ENCODE assay signal across 1 cellular context in the genomic region with DNA sequence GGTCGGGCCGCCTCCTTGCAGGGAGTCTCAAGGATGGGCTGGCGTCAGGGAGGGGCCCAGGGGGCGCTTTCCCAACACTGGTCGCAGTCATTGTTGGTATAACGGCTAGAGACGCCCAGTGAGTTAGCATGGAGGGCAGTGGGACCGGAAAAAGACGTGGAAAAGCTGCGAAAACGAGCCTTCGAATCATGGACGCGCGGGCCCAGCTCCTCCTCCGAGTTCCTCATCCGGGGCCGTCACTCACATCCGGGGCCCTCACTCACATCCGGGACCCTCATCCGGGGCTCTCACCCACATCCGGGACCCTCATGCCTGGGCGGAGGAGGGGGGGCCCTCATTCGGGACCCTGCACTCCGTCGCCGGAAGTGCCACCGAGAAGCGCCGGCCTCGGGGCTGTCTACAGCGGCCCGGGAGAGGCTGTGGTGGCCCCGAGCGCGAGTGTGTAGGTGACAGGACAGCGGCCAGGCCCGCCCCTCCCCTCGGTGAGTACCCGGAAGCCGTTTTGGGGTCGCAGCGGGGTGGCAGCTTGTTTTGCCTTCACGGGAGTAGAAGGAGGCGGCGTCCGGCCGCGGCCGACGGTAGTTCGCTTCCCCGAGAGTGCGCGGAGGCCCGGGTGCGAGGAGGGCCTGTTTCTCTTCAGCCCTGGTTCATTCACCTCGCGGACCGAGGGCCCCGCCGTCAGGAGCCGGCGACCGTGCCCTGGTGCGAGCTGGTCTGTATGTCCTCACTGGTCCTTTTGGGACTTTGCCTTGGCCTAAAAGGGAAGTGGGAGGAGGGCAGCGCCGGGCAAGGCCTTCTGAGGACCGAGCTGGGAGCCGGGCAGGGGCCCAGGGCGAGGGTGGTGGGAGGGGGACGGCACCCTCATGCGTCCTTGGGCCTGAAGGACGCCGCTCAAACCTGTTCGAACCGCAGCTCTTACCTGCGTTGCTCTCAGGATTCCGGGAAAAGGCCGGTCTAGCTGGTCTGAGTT.
TF ChIP-seq lines count a peak whose summit lies in the region.

TSS of gene ZNF655 (plus strand) at position 337 of the 970 bp plus-strand sequence. CDS start 1,918 bp downstream, outside the sequence.

TF ChIP-seq in HepG2, 621 proteins besides CTCF, POLR2A, EP300 and RAD21 (continued from another document and continues in another):
- peak; percentile 56; the same call in 1 of the 2 replicates for TF ChIP-seq AHDC1 (CRISPR knock-in tag; IDR thresholded peaks at IDR 0.05; ENCODE audit: borderline replicate concordance)
- no peak; the same call in 1 of the 2 replicates for TF ChIP-seq MIXL1 (CRISPR knock-in tag; IDR thresholded peaks at IDR 0.05)
- TF ChIP-seq ZNF432 (CRISPR knock-in tag; IDR thresholded peaks at IDR 0.05; ENCODE audit: borderline replicate concordance), result no peak
- TF ChIP-seq ZNF550 (CRISPR knock-in tag; IDR thresholded peaks at IDR 0.05; ENCODE audit: borderline replicate concordance), result peak; percentile 95
- TF ChIP-seq HOMEZ (CRISPR knock-in tag; IDR thresholded peaks at IDR 0.05; ENCODE audit: low read depth), result peak; percentile 26
- peak; percentile 100 for TF ChIP-seq YEATS2 (CRISPR knock-in tag; IDR thresholded peaks at IDR 0.05; ENCODE audit: borderline replicate concordance)
- peak; percentile 90; the same call in 1 of the 2 replicates for TF ChIP-seq KLF11 (CRISPR knock-in tag; IDR thresholded peaks at IDR 0.05)
- peak; percentile 77; the same call in 1 of the 2 replicates for TF ChIP-seq ZNF335 (CRISPR knock-in tag; IDR thresholded peaks at IDR 0.05)
- peak; percentile 85 for TF ChIP-seq HDAC1 (CRISPR knock-in tag; IDR thresholded peaks at IDR 0.05)
- TF ChIP-seq DR1 (CRISPR knock-in tag; IDR thresholded peaks at IDR 0.05), result peak; percentile 97
- no peak for TF ChIP-seq CENPT (CRISPR knock-in tag; IDR thresholded peaks at IDR 0.05; ENCODE audit: low read depth)
- TF ChIP-seq REPIN1 (CRISPR knock-in tag; IDR thresholded peaks at IDR 0.05; ENCODE audit: borderline replicate concordance, low read depth), result peak; percentile 70; the same call in 1 of the 2 replicates
- TF ChIP-seq SAP130 (CRISPR knock-in tag; IDR thresholded peaks at IDR 0.05; ENCODE audit: low read depth), result peak; percentile 88
- no peak for TF ChIP-seq NONO (IDR thresholded peaks at IDR 0.05)
- peak; percentile 73 for TF ChIP-seq NONO (CRISPR knock-in tag; conservative IDR thresholded peaks at IDR 0.05)
- no peak for TF ChIP-seq HINFP (CRISPR knock-in tag; IDR thresholded peaks at IDR 0.05; ENCODE audit: low read depth)
- TF ChIP-seq ZFP41 (CRISPR knock-in tag; IDR thresholded peaks at IDR 0.05; ENCODE audit: borderline replicate concordance), result peak; percentile 56; the same call in 1 of the 2 replicates
- TF ChIP-seq KLF6 (CRISPR knock-in tag; IDR thresholded peaks at IDR 0.05), result peak; percentile 32; the same call in 1 of the 2 replicates
- TF ChIP-seq TCF12 (IDR thresholded peaks at IDR 0.05), result no peak
- TF ChIP-seq TCF12 (CRISPR knock-in tag; IDR thresholded peaks at IDR 0.05), result 0 out of 2 replicates have a peak, but pooled peaks have one; percentile 16
- TF ChIP-seq ZFYVE20 (CRISPR knock-in tag; IDR thresholded peaks at IDR 0.05; ENCODE audit: borderline replicate concordance, low read depth), result 0 out of 2 replicates have a peak, but pooled peaks have one; percentile 43
- peak; percentile 19; the same call in 1 of the 2 replicates for TF ChIP-seq ESRRA (CRISPR knock-in tag; IDR thresholded peaks at IDR 0.05; ENCODE audit: low read depth)
- TF ChIP-seq, protein P1, sequence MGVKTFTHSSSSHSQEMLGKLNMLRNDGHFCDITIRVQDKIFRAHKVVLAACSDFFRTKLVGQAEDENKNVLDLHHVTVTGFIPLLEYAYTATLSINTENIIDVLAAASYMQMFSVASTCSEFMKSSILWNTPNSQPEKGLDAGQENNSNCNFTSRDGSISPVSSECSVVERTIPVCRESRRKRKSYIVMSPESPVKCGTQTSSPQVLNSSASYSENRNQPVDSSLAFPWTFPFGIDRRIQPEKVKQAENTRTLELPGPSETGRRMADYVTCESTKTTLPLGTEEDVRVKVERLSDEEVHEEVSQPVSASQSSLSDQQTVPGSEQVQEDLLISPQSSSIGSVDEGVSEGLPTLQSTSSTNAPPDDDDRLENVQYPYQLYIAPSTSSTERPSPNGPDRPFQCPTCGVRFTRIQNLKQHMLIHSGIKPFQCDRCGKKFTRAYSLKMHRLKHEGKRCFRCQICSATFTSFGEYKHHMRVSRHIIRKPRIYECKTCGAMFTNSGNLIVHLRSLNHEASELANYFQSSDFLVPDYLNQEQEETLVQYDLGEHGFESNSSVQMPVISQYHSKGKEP (CRISPR knock-in tag; IDR thresholded peaks at IDR 0.05), result peak; percentile 68; the same call in 1 of the 2 replicates
- TF ChIP-seq, protein P2, sequence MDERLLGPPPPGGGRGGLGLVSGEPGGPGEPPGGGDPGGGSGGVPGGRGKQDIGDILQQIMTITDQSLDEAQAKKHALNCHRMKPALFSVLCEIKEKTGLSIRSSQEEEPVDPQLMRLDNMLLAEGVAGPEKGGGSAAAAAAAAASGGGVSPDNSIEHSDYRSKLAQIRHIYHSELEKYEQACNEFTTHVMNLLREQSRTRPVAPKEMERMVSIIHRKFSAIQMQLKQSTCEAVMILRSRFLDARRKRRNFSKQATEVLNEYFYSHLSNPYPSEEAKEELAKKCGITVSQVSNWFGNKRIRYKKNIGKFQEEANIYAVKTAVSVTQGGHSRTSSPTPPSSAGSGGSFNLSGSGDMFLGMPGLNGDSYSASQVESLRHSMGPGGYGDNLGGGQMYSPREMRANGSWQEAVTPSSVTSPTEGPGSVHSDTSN (CRISPR knock-in tag; IDR thresholded peaks at IDR 0.05), result peak; percentile 54
- peak; percentile 57; the same call in 1 of the 2 replicates for TF ChIP-seq TGIF2 (CRISPR knock-in tag; IDR thresholded peaks at IDR 0.05)
- TF ChIP-seq ZNF720 (CRISPR knock-in tag; IDR thresholded peaks at IDR 0.05), result 0 out of 2 replicates have a peak, but pooled peaks have one; percentile 18
- TF ChIP-seq THAP8 (CRISPR knock-in tag; IDR thresholded peaks at IDR 0.05; ENCODE audit: borderline replicate concordance), result peak; percentile 69; the same call in 1 of the 2 replicates
- peak; percentile 24; the same call in 1 of the 2 replicates for TF ChIP-seq RERE (CRISPR knock-in tag; IDR thresholded peaks at IDR 0.05; ENCODE audit: low read depth)
- no peak; the same call in 1 of the 2 replicates for TF ChIP-seq SKIL (CRISPR knock-in tag; IDR thresholded peaks at IDR 0.05; ENCODE audit: borderline replicate concordance)
- TF ChIP-seq NFATC3 (CRISPR knock-in tag; IDR thresholded peaks at IDR 0.05), result no peak; the same call in 1 of the 2 replicates
- peak; percentile 74; the same call in 1 of the 2 replicates for TF ChIP-seq SMYD3 (CRISPR knock-in tag; IDR thresholded peaks at IDR 0.05)
